Comparison of ENCODE assay signal across 1 cellular context in genomic region chr1:201895913-201896807, GRCh38.
TF ChIP-seq lines count a peak whose summit lies in the region.

No MANE protein-coding gene starts in this region.

TF ChIP-seq in HepG2, 621 proteins besides CTCF, POLR2A, EP300 and RAD21 (continued from another document and continues in another):
- TF ChIP-seq POLR2G (IDR thresholded peaks at IDR 0.05; ENCODE audit: low read depth, low read length) = no peak
- no peak for TF ChIP-seq RERE (CRISPR knock-in tag; IDR thresholded peaks at IDR 0.05; ENCODE audit: low read depth)
- TF ChIP-seq ZNF282 (IDR thresholded peaks at IDR 0.05; ENCODE audit: partially characterized antibody) = no peak
- no peak for TF ChIP-seq ZNF784 (CRISPR knock-in tag; IDR thresholded peaks at IDR 0.05; ENCODE audit: borderline replicate concordance)
- no peak for TF ChIP-seq ZFYVE20 (CRISPR knock-in tag; IDR thresholded peaks at IDR 0.05; ENCODE audit: borderline replicate concordance, low read depth)
- no peak for TF ChIP-seq THAP7 (CRISPR knock-in tag; IDR thresholded peaks at IDR 0.05)
- peak; percentile 63; the same call in 1 of the 2 replicates for TF ChIP-seq ZNF614 (CRISPR knock-in tag; IDR thresholded peaks at IDR 0.05; ENCODE audit: borderline replicate concordance)
- no peak for TF ChIP-seq TFDP2 (CRISPR knock-in tag; IDR thresholded peaks at IDR 0.05)
- peak; percentile 42; the same call in 1 of the 2 replicates for TF ChIP-seq ELF1 (CRISPR knock-in tag; IDR thresholded peaks at IDR 0.05)
- TF ChIP-seq ZNF205 (CRISPR knock-in tag; IDR thresholded peaks at IDR 0.05) = no peak
- TF ChIP-seq ZNF451 (CRISPR knock-in tag; IDR thresholded peaks at IDR 0.05) = no peak
- TF ChIP-seq TSC22D2 (CRISPR knock-in tag; IDR thresholded peaks at IDR 0.05; ENCODE audit: borderline replicate concordance) = 0 out of 2 replicates have a peak, but pooled peaks have one; percentile 65
- TF ChIP-seq BORCS8-MEF2B (CRISPR knock-in tag; IDR thresholded peaks at IDR 0.05) = 0 out of 2 replicates have a peak, but pooled peaks have one; percentile 48
- TF ChIP-seq MTF1 (CRISPR knock-in tag; IDR thresholded peaks at IDR 0.05) = no peak
- TF ChIP-seq BHLHE40 (IDR thresholded peaks at IDR 0.05; ENCODE audit: low read length) = no peak
- no peak for TF ChIP-seq ZNF503 (CRISPR knock-in tag; IDR thresholded peaks at IDR 0.05)
- TF ChIP-seq ZNF878 (CRISPR knock-in tag; IDR thresholded peaks at IDR 0.05) = no peak
- TF ChIP-seq CHCHD3 (CRISPR knock-in tag; IDR thresholded peaks at IDR 0.05) = no peak
- no peak for TF ChIP-seq KLF11 (CRISPR knock-in tag; IDR thresholded peaks at IDR 0.05)
- TF ChIP-seq ZNF773 (CRISPR knock-in tag; IDR thresholded peaks at IDR 0.05; ENCODE audit: borderline replicate concordance) = 0 out of 2 replicates have a peak, but pooled peaks have one; percentile 26
- no peak for TF ChIP-seq GZF1 (CRISPR knock-in tag; IDR thresholded peaks at IDR 0.05)
- TF ChIP-seq MBNL3 (CRISPR knock-in tag; conservative IDR thresholded peaks at IDR 0.05) = no peak
- no peak for TF ChIP-seq KMT2A (CRISPR knock-in tag; IDR thresholded peaks at IDR 0.05)
- no peak for TF ChIP-seq CBX1 (IDR thresholded peaks at IDR 0.05; ENCODE audit: low read depth)
- no peak for TF ChIP-seq CENPBD1 (CRISPR knock-in tag; IDR thresholded peaks at IDR 0.05; ENCODE audit: borderline replicate concordance, low read depth)
- no peak for TF ChIP-seq TEF (CRISPR knock-in tag; IDR thresholded peaks at IDR 0.05)
- TF ChIP-seq ZNF207 (IDR thresholded peaks at IDR 0.05; ENCODE audit: borderline replicate concordance) = no peak
- no peak for TF ChIP-seq ZNF12 (CRISPR knock-in tag; IDR thresholded peaks at IDR 0.05)
- TF ChIP-seq ZNF354B (CRISPR knock-in tag; IDR thresholded peaks at IDR 0.05) = no peak
- TF ChIP-seq ZNF800 (CRISPR knock-in tag; IDR thresholded peaks at IDR 0.05) = no peak
- no peak for TF ChIP-seq AGO2 (optimal IDR thresholded peaks at IDR 0.05; ENCODE audit: low read depth, low read length)
- no peak for TF ChIP-seq MAF1 (CRISPR knock-in tag; IDR thresholded peaks at IDR 0.05; ENCODE audit: borderline replicate concordance)
- TF ChIP-seq CC2D1A (CRISPR knock-in tag; IDR thresholded peaks at IDR 0.05) = no peak
- TF ChIP-seq SRF (IDR thresholded peaks at IDR 0.05; ENCODE audit: low read depth, low read length) = no peak
- TF ChIP-seq ZNF496 (CRISPR knock-in tag; IDR thresholded peaks at IDR 0.05; ENCODE audit: insufficient replicate concordance) = no peak
- TF ChIP-seq MNT (IDR thresholded peaks at IDR 0.05) = no peak
- TF ChIP-seq SALL1 (CRISPR knock-in tag; IDR thresholded peaks at IDR 0.05) = peak; percentile 75
- no peak for TF ChIP-seq HOXA9 (CRISPR knock-in tag; IDR thresholded peaks at IDR 0.05; ENCODE audit: borderline replicate concordance)
- no peak for TF ChIP-seq NFYC (CRISPR knock-in tag; IDR thresholded peaks at IDR 0.05)
- no peak for TF ChIP-seq NR1H2 (CRISPR knock-in tag; IDR thresholded peaks at IDR 0.05; ENCODE audit: borderline replicate concordance, low read depth)
- no peak for TF ChIP-seq HNRNPUL1 (IDR thresholded peaks at IDR 0.05; ENCODE audit: low read depth, low read length)
- no peak for TF ChIP-seq ZNF619 (CRISPR knock-in tag; IDR thresholded peaks at IDR 0.05)
- no peak for TF ChIP-seq ZNF143 (CRISPR knock-in tag; IDR thresholded peaks at IDR 0.05)
- no peak for TF ChIP-seq ZSCAN30 (CRISPR knock-in tag; IDR thresholded peaks at IDR 0.05)
- peak; percentile 61 for TF ChIP-seq HOXA3 (CRISPR knock-in tag; IDR thresholded peaks at IDR 0.05)
- TF ChIP-seq LBX2 (CRISPR knock-in tag; IDR thresholded peaks at IDR 0.05; ENCODE audit: borderline replicate concordance) = no peak
- no peak for TF ChIP-seq NCOA5 (CRISPR knock-in tag; IDR thresholded peaks at IDR 0.05)
- peak; percentile 97 for TF ChIP-seq JUN (CRISPR knock-in tag; IDR thresholded peaks at IDR 0.05)
- no peak for TF ChIP-seq ZNF512B (CRISPR knock-in tag; IDR thresholded peaks at IDR 0.05; ENCODE audit: borderline replicate concordance)
- TF ChIP-seq KLF6 (CRISPR knock-in tag; IDR thresholded peaks at IDR 0.05) = no peak
- TF ChIP-seq HNRNPK (IDR thresholded peaks at IDR 0.05; ENCODE audit: low read depth, low read length, poor library complexity, severe bottlenecking) = no peak
- TF ChIP-seq YEATS2 (CRISPR knock-in tag; IDR thresholded peaks at IDR 0.05; ENCODE audit: borderline replicate concordance) = peak; percentile 44; the same call in 1 of the 2 replicates
- TF ChIP-seq PHF8 (CRISPR knock-in tag; IDR thresholded peaks at IDR 0.05) = peak; percentile 34; the same call in 1 of the 2 replicates
